Comparison of ENCODE assay signal across 8 cellular contexts in the genomic region with DNA sequence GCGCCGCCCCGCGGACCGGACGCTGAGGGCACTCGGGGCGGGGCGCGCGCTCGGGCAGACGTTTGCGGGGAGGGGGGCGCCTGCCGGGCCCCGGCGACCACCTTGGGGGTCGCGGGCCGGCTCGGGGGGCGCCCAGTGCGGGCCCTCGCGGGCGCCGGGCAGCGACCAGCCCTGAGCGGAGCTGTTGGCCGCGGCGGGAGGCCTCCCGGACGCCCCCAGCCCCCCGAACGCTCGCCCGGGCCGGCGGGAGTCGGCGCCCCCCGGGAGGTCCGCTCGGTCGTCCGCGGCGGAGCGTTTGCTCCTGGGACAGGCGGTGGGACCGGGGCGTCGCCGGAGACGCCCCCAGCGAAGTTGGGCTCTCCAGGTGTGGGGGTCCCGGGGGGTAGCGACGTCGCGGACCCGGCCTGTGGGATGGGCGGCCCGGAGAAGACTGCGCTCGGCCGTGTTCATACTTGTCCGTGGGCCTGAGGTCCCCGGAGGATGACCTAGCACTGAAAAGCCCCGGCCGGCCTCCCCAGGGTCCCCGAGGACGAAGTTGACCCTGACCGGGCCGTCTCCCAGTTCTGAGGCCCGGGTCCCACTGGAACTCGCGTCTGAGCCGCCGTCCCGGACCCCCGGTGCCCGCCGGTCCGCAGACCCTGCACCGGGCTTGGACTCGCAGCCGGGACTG. TPM values are rescaled to one million over a fixed set of nuclear protein-coding genes. Genes with fewer than 3 reads are reported as not detected.
DNase-seq lines count a peak whose midpoint lies in the region; ATAC-seq and TF ChIP-seq lines count a peak whose summit lies in the region.

No MANE protein-coding gene starts in this region.

- POLR2A ChIA-PET in HEK293 (lab: Yijun Ruan, JAX), result interaction anchor here (0.5 kb wide), 1 partner anchor 12 kb away, joined by 3 read pairs; no protein-coding TSS in a partner anchor
- POLR2A ChIA-PET in activated CD8-positive, alpha-beta T cell treated with anti-CD3 and anti-CD28 coated beads for 36 hours (lab: Charles Lee), result interaction anchor here (1.0 kb wide), 1 partner anchor 1047 kb away, joined by 3 read pairs; no protein-coding TSS in a partner anchor

- H3K4me1 ChIP-seq in HEK293 (ENCODE audit: control insufficient read depth, insufficient read depth, low read length) (peaks cover 7% of the 10 kb centered on the region), skeletal muscle tissue (ENCODE audit: control insufficient read depth in 3 of 3, insufficient read depth in 3 of 3, low read length in 3 of 3) (peaks cover 32 to 45% (median 38%) of the 10 kb centered on the region in 3 donors)

- peak overlapping the region; percentile 97 for H3K4me3 Mint-ChIP-seq in activated CD8-positive, alpha-beta T cell treated with anti-CD3 and anti-CD28 coated beads for 36 hours

- H3K27me3 Mint-ChIP-seq in activated CD8-positive, alpha-beta T cell treated with anti-CD3 and anti-CD28 coated beads for 36 hours, result no peaks in the 10 kb centered on the region

- H3K4me3 ChIP-seq in HEK293 (ENCODE audit: low read depth, low read length) (peak overlapping the region; percentile 53), skeletal muscle tissue (ENCODE audit: low read length in 3 of 3) (peak overlapping the region; percentile 79 to 98 (median 89))

- H3K9ac ChIP-seq in skeletal muscle tissue (ENCODE audit: low read depth in 1 of 3, low read length in 3 of 3), result peak overlapping the region; percentile 88 to 98 (median 95)

- peak overlapping the region; percentile 79 for H3K27ac Mint-ChIP-seq in activated CD8-positive, alpha-beta T cell treated with anti-CD3 and anti-CD28 coated beads for 36 hours

- DNase-seq in activated CD8-positive, alpha-beta T cell treated with anti-CD3 and anti-CD28 coated beads for 36 hours, result no peak
- DNase-seq in left ventricle myocardium superior, result peak; percentile 36
- no peak for DNase-seq in NCI-H510A treated with DMSO at 0.1 percent for 48 hours (lab: John Stamatoyannopoulos, UW)
- no peak for DNase-seq in NCI-H2196 (lab: John Stamatoyannopoulos, UW; ENCODE audit: unreplicated experiment)
- DNase-seq in activated CD4-positive, alpha-beta T cell treated with anti-CD3 and anti-CD28 coated beads for 48 hours, result no peak
- DNase-seq in COR-L47 (lab: John Stamatoyannopoulos, UW), result no peak

- ATAC-seq in activated CD8-positive, alpha-beta T cell treated with anti-CD3 and anti-CD28 coated beads for 36 hours, result no peak
- no peak for ATAC-seq in left ventricle myocardium superior

- intact Hi-C loops in activated CD8-positive, alpha-beta T cell treated with anti-CD3 and anti-CD28 coated beads for 36 hours (cut with micrococcal nuclease), result no loop called here
- intact Hi-C loops in left ventricle myocardium superior (cut with micrococcal nuclease), result no loop called here

- CTCF ChIA-PET in HEK293 (lab: Yijun Ruan, JAX), result interaction anchor here (0.7 kb wide), 1 partner anchor 134 kb away, joined by 3 read pairs; no protein-coding TSS in a partner anchor
- CTCF ChIA-PET in activated CD8-positive, alpha-beta T cell treated with anti-CD3 and anti-CD28 coated beads for 36 hours (lab: Charles Lee), result no interaction called here

- peaks cover 20% of the 10 kb centered on the region for H3K4me1 Mint-ChIP-seq in activated CD8-positive, alpha-beta T cell treated with anti-CD3 and anti-CD28 coated beads for 36 hours (ENCODE audit: low read depth)

- peaks cover 13% of the 10 kb centered on the region for H3K36me3 Mint-ChIP-seq in activated CD8-positive, alpha-beta T cell treated with anti-CD3 and anti-CD28 coated beads for 36 hours (ENCODE audit: low read depth)

- H3K9me3 ChIP-seq in HEK293 (ENCODE audit: control insufficient read depth, insufficient read depth, low read depth, low read length) (no peaks in the 10 kb centered on the region), skeletal muscle tissue (ENCODE audit: control insufficient read depth in 3 of 3, low read length in 3 of 3) (no peaks in the 10 kb centered on the region)

- TF ChIP-seq CTCF in HEK293 (tag by site-specific recombination; IDR thresholded peaks at IDR 0.05), result no peak
- no peak for TF ChIP-seq CTCF in activated CD8-positive, alpha-beta T cell treated with anti-CD3 and anti-CD28 coated beads for 36 hours (IDR thresholded peaks at IDR 0.05)

- peak overlapping the region; percentile 99 for H3K27ac ChIP-seq in HEK293 (ENCODE audit: extremely low read depth, low read depth, low read length)
- peak overlapping the region; percentile 89 for H3K27ac ChIP-seq in skeletal muscle tissue (ENCODE audit: low read depth, low read length)

- H3K36me3 ChIP-seq in HEK293 (ENCODE audit: control insufficient read depth in 2 of 2, insufficient read depth in 1 of 2, low read length in 2 of 2) (peaks cover 7 to 25% of the 10 kb centered on the region in 2 experiments; a peak in 2 of 3 replicates), skeletal muscle tissue (ENCODE audit: control insufficient read depth in 3 of 3, insufficient read depth in 3 of 3, low read length in 3 of 3) (peaks cover 3 to 4% (median 4%) of the 10 kb centered on the region in 3 donors)

- no peaks in the 10 kb centered on the region for H3K27me3 ChIP-seq in skeletal muscle tissue (ENCODE audit: control insufficient read depth in 3 of 3, insufficient read depth in 3 of 3, low read length in 3 of 3)

- no peaks in the 10 kb centered on the region for H3K9me3 Mint-ChIP-seq in activated CD8-positive, alpha-beta T cell treated with anti-CD3 and anti-CD28 coated beads for 36 hours

TF ChIP-seq in HEK293, 187 proteins besides CTCF, POLR2A, EP300 and RAD21 (continues in another document):
- TF ChIP-seq ZNF544 (tag by site-specific recombination; IDR thresholded peaks at IDR 0.05), result no peak
- TF ChIP-seq ZNF555 (tag by site-specific recombination; conservative IDR thresholded peaks at IDR 0.05), result no peak
- no peak for TF ChIP-seq HOXC10 (CRISPR knock-in tag; IDR thresholded peaks at IDR 0.05)
- TF ChIP-seq ZNF174 (tag by site-specific recombination; IDR thresholded peaks at IDR 0.05), result no peak
- TF ChIP-seq ZNF416 (tag by site-specific recombination; IDR thresholded peaks at IDR 0.05), result no peak
- TF ChIP-seq GLIS1 (tag by site-specific recombination; IDR thresholded peaks at IDR 0.05), result peak; percentile 93
- TF ChIP-seq, protein P1, sequence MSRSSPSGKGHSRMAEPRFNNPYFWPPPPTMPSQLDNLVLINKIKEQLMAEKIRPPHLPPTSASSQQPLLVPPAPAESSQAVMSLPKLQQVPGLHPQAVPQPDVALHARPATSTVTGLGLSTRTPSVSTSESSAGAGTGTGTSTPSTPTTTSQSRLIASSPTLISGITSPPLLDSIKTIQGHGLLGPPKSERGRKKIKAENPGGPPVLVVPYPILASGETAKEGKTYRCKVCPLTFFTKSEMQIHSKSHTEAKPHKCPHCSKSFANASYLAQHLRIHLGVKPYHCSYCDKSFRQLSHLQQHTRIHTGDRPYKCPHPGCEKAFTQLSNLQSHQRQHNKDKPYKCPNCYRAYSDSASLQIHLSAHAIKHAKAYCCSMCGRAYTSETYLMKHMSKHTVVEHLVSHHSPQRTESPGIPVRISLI (tag by site-specific recombination; IDR thresholded peaks at IDR 0.05), result no peak
- TF ChIP-seq WT1 (tag by site-specific recombination; IDR thresholded peaks at IDR 0.05), result 0 out of 2 replicates have a peak, but pooled peaks have one; percentile 18
- TF ChIP-seq GLI4 (tag by site-specific recombination; IDR thresholded peaks at IDR 0.05), result no peak
- TF ChIP-seq ZNF670 (tag by site-specific recombination; IDR thresholded peaks at IDR 0.05; ENCODE audit: low read depth), result no peak
- no peak for TF ChIP-seq ZFP69B (tag by site-specific recombination; IDR thresholded peaks at IDR 0.05)
- TF ChIP-seq, protein P2, sequence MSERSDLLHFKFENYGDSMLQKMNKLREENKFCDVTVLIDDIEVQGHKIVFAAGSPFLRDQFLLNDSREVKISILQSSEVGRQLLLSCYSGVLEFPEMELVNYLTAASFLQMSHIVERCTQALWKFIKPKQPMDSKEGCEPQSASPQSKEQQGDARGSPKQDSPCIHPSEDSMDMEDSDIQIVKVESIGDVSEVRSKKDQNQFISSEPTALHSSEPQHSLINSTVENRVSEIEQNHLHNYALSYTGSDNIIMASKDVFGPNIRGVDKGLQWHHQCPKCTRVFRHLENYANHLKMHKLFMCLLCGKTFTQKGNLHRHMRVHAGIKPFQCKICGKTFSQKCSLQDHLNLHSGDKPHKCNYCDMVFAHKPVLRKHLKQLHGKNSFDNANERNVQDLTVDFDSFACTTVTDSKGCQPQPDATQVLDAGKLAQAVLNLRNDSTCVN (tag by site-specific recombination; optimal IDR thresholded peaks at IDR 0.05), result peak; percentile 24
- no peak for TF ChIP-seq ZNF2 (tag by site-specific recombination; IDR thresholded peaks at IDR 0.05)

RNA-seq across cellular contexts. Expression of gene STK11, which starts 0.6 kb away (rescaled TPM):
- 10 to 100 TPM; 55.1 to 58.0 TPM for total RNA-seq in activated CD8-positive, alpha-beta T cell treated with anti-CD3 and anti-CD28 coated beads for 36 hours
- total RNA-seq in left ventricle myocardium superior, result 66.2 TPM
- 51.7 TPM for total RNA-seq in skeletal muscle tissue

RNA-seq across cellular contexts. Expression of gene CBARP, which starts 31.6 kb away (rescaled TPM):
- under 1 TPM; 0.49 to 0.86 TPM for total RNA-seq in activated CD8-positive, alpha-beta T cell treated with anti-CD3 and anti-CD28 coated beads for 36 hours
- total RNA-seq in left ventricle myocardium superior (1.2 TPM), skeletal muscle tissue (not detected)

RNA-seq across cellular contexts. Expression of gene SBNO2, which starts 32.1 kb away (rescaled TPM):
- 10 to 100 TPM; 41.7 to 42.0 TPM for total RNA-seq in activated CD8-positive, alpha-beta T cell treated with anti-CD3 and anti-CD28 coated beads for 36 hours
- 18.7 TPM for total RNA-seq in left ventricle myocardium superior
- total RNA-seq in skeletal muscle tissue, result 10.4 TPM

RNA-seq across cellular contexts. Expression of gene ATP5F1D, which starts 35.4 kb away (rescaled TPM):
- 100 to 1,000 TPM; 186 to 199 TPM for total RNA-seq in activated CD8-positive, alpha-beta T cell treated with anti-CD3 and anti-CD28 coated beads for 36 hours
- total RNA-seq in left ventricle myocardium superior (686 TPM), skeletal muscle tissue (24.5 TPM)

RNA-seq across cellular contexts. Expression of gene MIDN, which starts 42.2 kb away (rescaled TPM):
- 10 to 100 TPM; 41.1 to 43.9 TPM for total RNA-seq in activated CD8-positive, alpha-beta T cell treated with anti-CD3 and anti-CD28 coated beads for 36 hours
- 59.7 TPM for total RNA-seq in left ventricle myocardium superior
- 5.2 TPM for total RNA-seq in skeletal muscle tissue
